Comparison of ENCODE assay signal across 8 cellular contexts in the genomic region with DNA sequence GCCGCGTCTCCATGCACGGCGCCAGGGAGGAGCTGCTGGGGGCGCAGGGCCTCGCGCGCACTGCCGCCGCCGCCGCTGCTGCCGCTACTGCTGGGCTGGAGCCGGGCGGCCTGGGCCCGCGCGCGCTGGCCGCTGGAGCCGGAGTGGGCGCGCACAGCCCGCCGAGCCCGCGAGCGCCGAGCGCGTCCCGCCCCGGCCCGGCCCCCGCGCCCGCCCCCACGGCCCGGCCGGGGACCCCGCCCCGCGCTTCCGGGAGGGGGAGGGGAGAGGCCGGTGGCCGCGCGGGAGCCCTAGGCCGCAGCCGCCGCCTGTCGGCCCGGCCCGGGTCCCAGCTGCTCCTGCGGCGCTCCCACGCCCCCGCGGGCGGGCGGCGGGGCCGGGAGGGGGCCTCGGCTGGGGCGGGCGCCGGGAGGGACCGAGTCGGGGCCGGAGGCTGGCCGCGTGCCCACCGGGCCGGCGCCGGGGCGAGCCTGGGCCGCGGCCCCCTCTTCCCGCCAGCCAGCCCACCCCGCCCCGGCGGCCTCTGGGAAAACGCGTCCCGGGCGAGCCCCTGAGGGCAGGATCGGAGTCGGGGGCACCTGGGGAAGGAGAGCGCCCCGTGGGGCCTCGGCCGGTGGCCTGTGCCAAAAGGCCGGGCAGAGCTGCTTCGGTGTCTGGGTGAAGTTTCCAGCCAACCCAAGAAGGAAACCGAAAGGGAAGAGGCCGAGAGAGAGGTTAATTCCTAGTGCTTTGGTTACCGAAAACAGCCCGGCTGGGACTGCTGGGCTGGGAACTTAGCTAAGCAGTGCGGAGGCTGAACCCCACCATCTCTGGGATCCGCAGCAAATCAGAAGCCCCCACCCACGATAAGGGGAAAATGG. TPM values are rescaled to one million over a fixed set of nuclear protein-coding genes. Genes with fewer than 3 reads are reported as not detected.
A peak's percentile ranks its signal among the peaks of the same experiment; 100 is the strongest.
DNase-seq lines count a peak whose midpoint lies in the region; ATAC-seq and TF ChIP-seq lines count a peak whose summit lies in the region.

A gene (minus strand): TSS at position 145 of the 860 bp plus-strand sequence. CDS start 321 bp downstream, outside the sequence.

- no peaks in the 10 kb centered on the region for H3K9me3 Mint-ChIP-seq in osteocyte (ENCODE audit: unreplicated experiment)

- peaks cover 51% of the 10 kb centered on the region for H3K4me1 Mint-ChIP-seq in osteocyte (ENCODE audit: unreplicated experiment)

- intact Hi-C loops in head of caudate nucleus (cut with DNase I) (loop anchor here (2.0 kb wide), 1 partner anchor 126 kb away; no protein-coding TSS in a partner anchor), vagina (cut with DNase I) (loop anchor here (5.0 to 10.0 kb wide), 2 partner anchors 92 to 125 kb away; no protein-coding TSS in a partner anchor)

- peak in 1 of 2 donors; percentile 29 for TF ChIP-seq POLR2A in vagina (IDR thresholded peaks at IDR 0.05)

- ATAC-seq in DND-41 (ENCODE audit: insufficient read depth, low read depth) = peak; percentile 56

- peak within 1 kb of the TSS; percentile 92 for H3K4me3 Mint-ChIP-seq in osteocyte (ENCODE audit: unreplicated experiment)

- H3K9me3 ChIP-seq in DND-41 (ENCODE audit: insufficient read depth, low read length, severe bottlenecking) (no peaks in the 10 kb centered on the region), vagina (no peaks in the 10 kb centered on the region)

- DNase-seq in DND-41 (peak; percentile 64), GM20000 (ENCODE audit: low spot score) (peak; percentile 96), HL-60 (ENCODE audit: low read depth in 1 of 2, low spot score in 1 of 2) (peak in 1 of 2 experiments; percentile 56), SK-MEL-5 (ENCODE audit: low read depth, low spot score) (peak; percentile 61), head of caudate nucleus (peak in 38 of 42 donors; percentile 25 to 85 (median 65)), osteocyte (ENCODE audit: extremely low spot score, unreplicated experiment) (peak; percentile 91), vagina (ENCODE audit: extremely low spot score in 2 of 2) (no peak)
- peak; percentile 14 for DNase-seq in activated naive CD8-positive, alpha-beta T cell treated with anti-CD3 and anti-CD28 coated beads, Interleukin-2, amount 50 U/mL, for 16 hours (ENCODE audit: low read depth, low spot score)

- peak within 1 kb of the TSS; percentile 64 for H2AFZ ChIP-seq in DND-41 (ENCODE audit: low read depth, low read length)

- H4K20me1 ChIP-seq in DND-41 (ENCODE audit: insufficient read depth, low read length) = peaks cover 40% of the 10 kb centered on the region

- H3K27me3 ChIP-seq in DND-41 (ENCODE audit: insufficient read depth, low read length, poor library complexity) (no peaks in the 10 kb centered on the region), HL-60 (ENCODE audit: insufficient read depth, poor library complexity, severe bottlenecking) (no peaks in the 10 kb centered on the region), vagina (no peaks in the 10 kb centered on the region)

- H3K4me1 ChIP-seq in DND-41 (ENCODE audit: insufficient read depth, low read length) (peaks cover 41% of the 10 kb centered on the region), vagina (peaks cover 51% of the 10 kb centered on the region)

- no peak for TF ChIP-seq CTCF in DND-41 (IDR thresholded peaks at IDR 0.05; ENCODE audit: borderline replicate concordance, extremely low read depth, low read length, poor library complexity, severe bottlenecking)
- TF ChIP-seq CTCF in GM20000 (IDR thresholded peaks at IDR 0.05; ENCODE audit: extremely low read depth, missing control alignments) = peak; percentile 13
- TF ChIP-seq CTCF in HL-60 (IDR thresholded peaks at IDR 0.05; ENCODE audit: insufficient read depth, low read length) = no peak
- no peak for TF ChIP-seq CTCF in osteocyte (IDR thresholded peaks at IDR 0.05)
- no peak for TF ChIP-seq CTCF in vagina (IDR thresholded peaks at IDR 0.05)

- peak within 1 kb of the TSS; percentile 64 for H3K27ac ChIP-seq in DND-41 (ENCODE audit: low read length)
- H3K27ac ChIP-seq in HL-60 (replicated peaks) = peak within 1 kb of the TSS; percentile 71
- H3K27ac ChIP-seq in vagina = peak within 1 kb of the TSS; percentile 99

- H3K27me3 Mint-ChIP-seq in osteocyte (ENCODE audit: unreplicated experiment) = no peaks in the 10 kb centered on the region

- H3K27ac Mint-ChIP-seq in osteocyte (ENCODE audit: unreplicated experiment) = peak within 1 kb of the TSS; percentile 98

- peaks cover 2% of the 10 kb centered on the region; the same call in 1 of the 2 replicates for H3K36me3 ChIP-seq in DND-41 (ENCODE audit: insufficient read depth, low read length)
- no peaks in the 10 kb centered on the region for H3K36me3 ChIP-seq in vagina

- peaks cover 44% of the 10 kb centered on the region for H3K79me2 ChIP-seq in DND-41 (ENCODE audit: insufficient read depth, low read length)

- peak within 1 kb of the TSS; percentile 74 for H3K4me2 ChIP-seq in DND-41 (ENCODE audit: insufficient read depth, low read length)

- in situ Hi-C loops in SK-MEL-5 (cut with HindIII; ENCODE audit: low pct_unique_long_range_greater_than_20kb, low sequenced_read_pairs) = no loop called here

- H3K9ac ChIP-seq in DND-41 (ENCODE audit: low read depth, low read length) = peak within 1 kb of the TSS; percentile 96

- H3K4me3 ChIP-seq in DND-41 (ENCODE audit: low read depth in 1 of 2, low read length in 2 of 2) = peak within 1 kb of the TSS; percentile 68 to 86
- peak within 1 kb of the TSS; percentile 83 for H3K4me3 ChIP-seq in HL-60 (replicated peaks; ENCODE audit: insufficient read depth, low read length)
- H3K4me3 ChIP-seq in vagina = peak within 1 kb of the TSS; percentile 59 to 82

- H3K36me3 Mint-ChIP-seq in osteocyte (ENCODE audit: unreplicated experiment) = peaks cover 4% of the 10 kb centered on the region

RNA-seq across cellular contexts. Expression of the gene that starts here (rescaled TPM):
- 55.3 and 56.8 TPM in 2 replicates for total RNA-seq in SK-MEL-5 (2014; rRNA removed; shearing (Covaris generic))
- polyA plus RNA-seq in SK-MEL-5 (2015; cell fraction: cytosol; rRNA removed) = 79.4 and 92.6 TPM in 2 replicates
- polyA plus RNA-seq in SK-MEL-5 (2015; cell fraction: nucleus; rRNA removed) = 33.7 and 50.6 TPM in 2 replicates
- total RNA-seq in osteocyte (139 and 142 TPM in 2 replicates), vagina (82.5 TPM)

Comparison
In these comparisons a context has a peak if more than half of its experiments do, and no peak if none do; other contexts are left out.
1. DNase-seq: peak in DND-41 (single experiment), GM20000 (single experiment), SK-MEL-5 (single experiment), activated naive CD8-positive, alpha-beta T cell treated with anti-CD3 and anti-CD28 coated beads, Interleukin-2, amount 50 U/mL, for 16 hours (single experiment), head of caudate nucleus (38 of 42) and osteocyte (single experiment); none in vagina (0 of 2).
2. Peak in every context shown above with its lines, with median percentiles within 50 percentile points of each other: H3K27ac ChIP-seq and H3K4me3 ChIP-seq.